In the genomic region with DNA sequence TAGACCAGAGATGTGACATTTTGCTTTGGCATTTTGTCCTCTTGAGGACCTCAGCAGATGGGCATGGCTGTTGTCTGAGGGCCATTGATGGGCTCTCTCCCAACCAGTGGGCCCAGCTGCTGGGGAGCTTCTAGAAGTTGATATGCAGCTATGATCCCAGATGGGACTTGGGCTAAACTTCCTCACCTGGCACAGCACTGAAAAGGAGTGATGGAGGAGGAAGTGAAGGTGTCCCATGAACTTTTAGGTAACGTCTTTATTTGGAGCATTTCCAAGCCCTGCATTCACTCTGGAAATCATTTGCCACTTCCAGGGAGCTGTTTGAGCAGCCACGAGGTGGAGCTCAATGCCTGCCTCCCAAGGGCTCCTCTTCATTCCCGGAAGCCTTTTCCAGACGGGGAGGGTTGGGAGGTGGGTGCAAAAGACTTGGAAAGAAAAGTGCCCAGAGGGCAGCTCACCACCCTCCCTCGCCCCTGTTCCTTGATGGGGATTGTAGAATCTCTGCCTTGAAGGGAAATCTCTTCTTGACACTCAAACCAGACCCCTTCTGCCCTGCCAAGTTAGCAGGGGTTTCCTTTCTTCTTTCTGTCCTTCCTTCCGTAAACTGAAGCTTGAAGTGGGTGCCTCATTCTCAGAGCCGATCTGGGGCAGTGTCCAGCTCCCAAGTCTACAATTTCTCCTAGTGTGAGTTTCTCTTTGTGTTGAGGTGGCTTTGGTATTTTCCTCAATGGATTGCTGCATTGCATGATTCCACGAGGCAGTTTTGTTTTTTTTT, we compare ENCODE assay signal across 9 cellular contexts. TPM values are rescaled to one million over a fixed set of nuclear protein-coding genes. Genes with fewer than 3 reads are reported as not detected.
A peak's percentile ranks its signal among the peaks of the same experiment; 100 is the strongest.
DNase-seq lines count a peak whose midpoint lies in the region; ATAC-seq and TF ChIP-seq lines count a peak whose summit lies in the region.
"Had no signal": no experiment of that assay in that cellular context is flagged by ENCODE, and none has a peak within 500 bp of the region (broad histone marks: within the 10 kb centered on the region; RNA-seq: fewer than 3 reads in every experiment).

No MANE protein-coding gene starts in this region.

- H4K20me1 ChIP-seq in OCI-LY7 (ENCODE audit: insufficient read depth, low read length), result no peaks in the 10 kb centered on the region

- POLR2A ChIA-PET in OCI-LY7 (lab: Charles Lee), result interaction anchor here (0.6 to 0.7 kb wide), 4 partner anchors 13 to 1241 kb away, joined by 3 to 8 read pairs (median 6); no protein-coding TSS in a partner anchor

- H3K27me3 ChIP-seq in cardiac muscle cell, result peaks cover 66% of the 10 kb centered on the region
- no peaks in the 10 kb centered on the region for H3K27me3 ChIP-seq in right cardiac atrium (ENCODE audit: control insufficient read depth, insufficient read depth)
- H3K27me3 ChIP-seq in foreskin keratinocyte, result peaks cover 28% of the 10 kb centered on the region
- H3K27me3 ChIP-seq in aorta (ENCODE audit: control insufficient read depth in 1 of 2, insufficient read depth in 2 of 2, low read length in 1 of 2), result no peaks in the 10 kb centered on the region

- ATAC-seq in right cardiac atrium, result no peak
- ATAC-seq in foreskin keratinocyte, result peak; percentile 75
- no peak for ATAC-seq in GM21423 (IDR thresholded peaks at IDR 0.05; ENCODE audit: unreplicated experiment)
- no peak for ATAC-seq in aorta (ENCODE audit: low FRiP score)

- TF ChIP-seq CTCF in cardiac muscle cell (IDR thresholded peaks at IDR 0.05; ENCODE audit: low read depth, low read length) (peak; percentile 46), OCI-LY7 (conservative IDR thresholded peaks at IDR 0.05; ENCODE audit: low read length) (0 out of 2 replicates have a peak, but pooled peaks have one; percentile 33), foreskin keratinocyte (conservative IDR thresholded peaks at IDR 0.05) (peak; percentile 85)

- 20% methylated on average over 8 of the region's 8 CpGs for WGBS in right cardiac atrium
- WGBS in aorta, 2 donors, result 13 to 18% methylated on average over 8 of the region's 8 CpGs

- H3K79me2 ChIP-seq in OCI-LY7 (ENCODE audit: insufficient read depth, low read depth, low read length), result no peaks in the 10 kb centered on the region

- H3K4me1 ChIP-seq in cardiac muscle cell (ENCODE audit: low read depth) (no peaks in the 10 kb centered on the region), right cardiac atrium (ENCODE audit: control insufficient read depth, insufficient read depth, low read length) (no peaks in the 10 kb centered on the region), OCI-LY7 (ENCODE audit: insufficient read depth, low read length, poor library complexity, severe bottlenecking) (no peaks in the 10 kb centered on the region), foreskin keratinocyte (no peaks in the 10 kb centered on the region), aorta (ENCODE audit: control insufficient read depth in 1 of 2, insufficient read depth in 2 of 2, low read length in 2 of 2) (no peaks in the 10 kb centered on the region)

- intact Hi-C loops in right cardiac atrium (cut with DNase I), result loop anchor here in 2 of 4 donors (2.0 to 5.0 kb wide), 2 partner anchors 87 kb away; no protein-coding TSS in a partner anchor
- intact Hi-C loops in OCI-LY7 (cut with micrococcal nuclease; ENCODE audit: unreplicated experiment), result no loop called here
- intact Hi-C loops in aorta (cut with DNase I), result loop anchor here in 1 of 2 donors (2.0 kb wide), 1 partner anchor 87 kb away; no protein-coding TSS in a partner anchor

- BruUV-seq in OCI-LY7 (replicated peaks; lab: Mats Ljungman, UMichigan), result no TSS peak

- H3K4me3 ChIP-seq in cardiac muscle cell (no peak overlapping the region), right cardiac atrium (ENCODE audit: low read length) (no peak overlapping the region), OCI-LY7 (ENCODE audit: low read depth, low read length, poor library complexity, severe bottlenecking) (no peak overlapping the region), aorta (ENCODE audit: low read length in 2 of 2) (no peak overlapping the region)

- H3K9me2 ChIP-seq in OCI-LY7 (ENCODE audit: insufficient read depth, low read length), result no peaks in the 10 kb centered on the region

- no peak overlapping the region for H3K4me2 ChIP-seq in OCI-LY7 (ENCODE audit: low read length)

- CTCF ChIA-PET in OCI-LY7 (lab: Charles Lee; ENCODE audit: unreplicated experiment), result interaction anchor here (0.6 kb wide), 1 partner anchor 17 kb away, joined by 3 read pairs; no protein-coding TSS in a partner anchor

- H3K27ac ChIP-seq in cardiac muscle cell (no peak overlapping the region), right cardiac atrium (ENCODE audit: low read length) (no peak overlapping the region), OCI-LY7 (ENCODE audit: low read depth, low read length, poor library complexity, severe bottlenecking) (no peak overlapping the region), foreskin keratinocyte (no peak overlapping the region), aorta (ENCODE audit: low read depth in 1 of 2, low read length in 2 of 2) (no peak overlapping the region)

- DNase-seq in cardiac muscle cell (ENCODE audit: low read depth in 1 of 2, low spot score in 1 of 2), result peak; percentile 32 to 50
- DNase-seq in right cardiac atrium, result no peak
- no peak for DNase-seq in OCI-LY7 (ENCODE audit: low spot score)
- DNase-seq in foreskin keratinocyte, result no peak
- DNase-seq in activated CD4-positive, alpha-beta T cell treated with anti-CD3 and anti-CD28 coated beads for 4 hours, result no peak
- DNase-seq in aorta, result no peak
- DNase-seq in NK-92 (lab: John Stamatoyannopoulos, UW; ENCODE audit: unreplicated experiment), result no peak
- DNase-seq: left cardiac atrium had no signal

- H3K9me3 ChIP-seq in cardiac muscle cell (ENCODE audit: low read depth), result no peaks in the 10 kb centered on the region
- no peaks in the 10 kb centered on the region for H3K9me3 ChIP-seq in right cardiac atrium (ENCODE audit: control insufficient read depth, low read length)
- H3K9me3 ChIP-seq in OCI-LY7 (ENCODE audit: low read length), result no peaks in the 10 kb centered on the region
- no peaks in the 10 kb centered on the region for H3K9me3 ChIP-seq in aorta (ENCODE audit: control insufficient read depth, low read length)

- H2AFZ ChIP-seq in OCI-LY7 (ENCODE audit: low read length), result no peak overlapping the region

- H3K36me3 ChIP-seq in cardiac muscle cell (no peaks in the 10 kb centered on the region), OCI-LY7 (ENCODE audit: insufficient read depth, low read length) (no peaks in the 10 kb centered on the region), aorta (ENCODE audit: control insufficient read depth in 1 of 2, insufficient read depth in 2 of 2, low read length in 1 of 2) (no peaks in the 10 kb centered on the region)

RNA-seq across cellular contexts. Expression of gene NEUROG1, which starts 18.1 kb away (rescaled TPM):
- not detected in 2 replicates for total RNA-seq in cardiac muscle cell
- polyA plus RNA-seq in cardiac muscle cell, result not detected in 2 replicates
- total RNA-seq in right cardiac atrium, result not detected
- not detected for polyA plus RNA-seq in right cardiac atrium
- not detected in 2 replicates for total RNA-seq in OCI-LY7 (2014; rRNA removed; shearing (Covaris generic))
- not detected in 2 replicates for total RNA-seq in OCI-LY7 (2022)
- total RNA-seq in foreskin keratinocyte, result not detected in 2 replicates
- not detected in 2 replicates for polyA plus RNA-seq in foreskin keratinocyte
- not detected for total RNA-seq in aorta
- polyA plus RNA-seq in aorta, result not detected
- total RNA-seq: left cardiac atrium had no signal

RNA-seq across cellular contexts. Expression of gene CXCL14, which starts 24.9 kb away (rescaled TPM):
- total RNA-seq in cardiac muscle cell (0.11 and 1.2 TPM in 2 replicates), right cardiac atrium (1 to 10 TPM in 1 of 4 donors, under 1 TPM in 1, not detected in 2; 0.85 to 8.9 TPM), OCI-LY7 (2022) (not detected in 2 replicates), foreskin keratinocyte (0.42 and 0.44 TPM in 2 replicates), aorta (100 to 1,000 TPM in 1 of 2 donors, 10 to 100 TPM in 1; 97.1 to 219 TPM)
- polyA plus RNA-seq in cardiac muscle cell (1.1 and 1.9 TPM in 2 replicates), right cardiac atrium (4.5 TPM), foreskin keratinocyte (0.48 and 0.57 TPM in 2 replicates), aorta (1 to 10 TPM in 1 of 2 donors, under 1 TPM in 1; 0.74 to 1.6 TPM)
- total RNA-seq in OCI-LY7 (2014; rRNA removed; shearing (Covaris generic)), result not detected in 2 replicates

Comparison
In these comparisons a context has a peak if more than half of its experiments do, and no peak if none do; other contexts are left out.
1. DNase-seq: peak in cardiac muscle cell (2 of 2); none in right cardiac atrium (0 of 3), OCI-LY7 (single experiment), foreskin keratinocyte (0 of 2), activated CD4-positive, alpha-beta T cell treated with anti-CD3 and anti-CD28 coated beads for 4 hours (0 of 2), aorta (0 of 2) and NK-92 (single experiment).
2. CTCF ChIP-seq: peak in every context shown above with its lines; median percentile 85 in foreskin keratinocyte; 46 in cardiac muscle cell; 33 in OCI-LY7.
3. RNA of gene CXCL14, which starts 24.9 kb away (total RNA-seq): 97.1 to 219 TPM in aorta; 0.11 to 1.2 TPM in cardiac muscle cell, 0.85 to 8.9 TPM in right cardiac atrium, 0.42 to 0.44 TPM in foreskin keratinocyte and not detected in OCI-LY7; every median in the first group is over 4 times any median in the second.